ENCODE assay signal across 8 cellular contexts in the genomic region with DNA sequence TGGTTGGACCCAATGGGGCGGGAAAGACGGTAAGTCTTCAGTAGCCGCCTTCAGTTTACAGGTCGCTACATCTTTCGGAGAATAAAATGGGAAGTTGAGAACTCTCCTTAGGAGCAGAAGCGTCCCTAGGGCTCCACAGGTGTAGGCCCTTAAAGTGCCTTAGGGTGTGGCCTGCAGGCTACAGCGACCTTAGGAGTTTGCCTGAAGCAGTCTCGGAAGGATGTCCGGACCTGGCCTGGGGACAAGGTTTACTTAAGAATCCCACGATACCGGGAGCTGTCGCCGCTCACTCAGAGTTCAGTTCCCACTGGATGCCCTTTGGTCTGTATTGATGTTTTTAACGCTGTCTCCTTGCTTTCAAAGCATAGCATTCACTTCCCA. TPM values are rescaled to one million over a fixed set of nuclear protein-coding genes. Genes with fewer than 3 reads are reported as not detected.
A peak's percentile ranks its signal among the peaks of the same experiment; 100 is the strongest.
DNase-seq lines count a peak whose midpoint lies in the region; ATAC-seq, FAIRE-seq and TF ChIP-seq lines count a peak whose summit lies in the region.

No MANE protein-coding gene starts in this region.

- H3K36me3 Mint-ChIP-seq in activated T-helper 2 cell treated with anti-CD3 and anti-CD28 coated beads, Interferon-gamma antibody, Interleukin-2, Interleukin-4, amounts not matched to agents 10 μg/mL and 5 μg/mL and 100 μg/mL, durations not matched to agents 14 hours and 24 hours and 36 hours (ENCODE audit: low read depth), result peaks cover 20% of the 10 kb centered on the region

- 0% methylated on average over 14 of the region's 14 CpGs for whole genome bisulfite sequencing in pancreas, 2 donors

- FAIRE-seq in pancreas (lab: Jason Lieb, UNC), result no peak

- TF ChIP-seq CTCF in pancreas (IDR thresholded peaks at IDR 0.05), result no peak

- POLR2A ChIA-PET in HEK293T (lab: Yijun Ruan, JAX), result interaction anchor here (0.6 to 1.7 kb wide), 13 partner anchors 16 to 810 kb away, joined by 3 to 6 read pairs (median 5); a partner anchor contains a TSS

- peaks cover 0 to 15% (median 0%) of the 10 kb centered on the region in 3 donors for H3K4me1 ChIP-seq in pancreas

- DNase-seq in NCI-H524 (lab: John Stamatoyannopoulos, UW) (peak; percentile 5 to 42), NCI-H524 treated with DMSO at 0.1 percent for 48 hours (lab: John Stamatoyannopoulos, UW) (no peak), HEK293T (ENCODE audit: extremely low spot score) (peak; percentile 33), NCI-H345 (lab: John Stamatoyannopoulos, UW) (peak; percentile 17), glomerular visceral epithelial cell (ENCODE audit: extremely low spot score) (peak; percentile 49), pancreas (peak in 5 of 6 donors; percentile 13 to 61 (median 32)), dedifferentiated amniotic fluid mesenchymal stem cell (ENCODE audit: extremely low spot score) (no peak)
- DNase-seq in activated T-helper 2 cell treated with anti-CD3 and anti-CD28 coated beads, Interferon-gamma antibody, Interleukin-2, Interleukin-4, amounts not matched to agents 10 μg/mL and 5 μg/mL and 100 μg/mL, durations not matched to agents 14 hours and 24 hours and 36 hours (ENCODE audit: low spot score), result no peak

- H3K4me1 Mint-ChIP-seq in activated T-helper 2 cell treated with anti-CD3 and anti-CD28 coated beads, Interferon-gamma antibody, Interleukin-2, Interleukin-4, amounts not matched to agents 10 μg/mL and 5 μg/mL and 100 μg/mL, durations not matched to agents 14 hours and 24 hours and 36 hours (ENCODE audit: low read depth), result peaks cover 32% of the 10 kb centered on the region

- peak overlapping the region in 3 of 4 donors; percentile 74 to 82 (median 78) for H3K27ac ChIP-seq in pancreas

- intact Hi-C loops in activated T-helper 2 cell treated with anti-CD3 and anti-CD28 coated beads, Interferon-gamma antibody, Interleukin-2, Interleukin-4, amounts not matched to agents 10 μg/mL and 5 μg/mL and 100 μg/mL, durations not matched to agents 14 hours and 24 hours and 36 hours (cut with micrococcal nuclease), result loop anchor here (1.0 to 5.0 kb wide), 3 partner anchors 8 to 180 kb away; a partner anchor contains a TSS
- intact Hi-C loops in pancreas (cut with DNase I), result no loop called here

- peak; percentile 65 to 82 (median 72) for ATAC-seq in pancreas

- H3K27me3 ChIP-seq in pancreas, result no peaks in the 10 kb centered on the region

- H3K9me3 ChIP-seq in pancreas, result no peaks in the 10 kb centered on the region

- H3K27ac Mint-ChIP-seq in activated T-helper 2 cell treated with anti-CD3 and anti-CD28 coated beads, Interferon-gamma antibody, Interleukin-2, Interleukin-4, amounts not matched to agents 10 μg/mL and 5 μg/mL and 100 μg/mL, durations not matched to agents 14 hours and 24 hours and 36 hours, result peak overlapping the region; percentile 93

- no peaks in the 10 kb centered on the region for H3K27me3 Mint-ChIP-seq in activated T-helper 2 cell treated with anti-CD3 and anti-CD28 coated beads, Interferon-gamma antibody, Interleukin-2, Interleukin-4, amounts not matched to agents 10 μg/mL and 5 μg/mL and 100 μg/mL, durations not matched to agents 14 hours and 24 hours and 36 hours (ENCODE audit: low read depth)

- H3K4me3 Mint-ChIP-seq in activated T-helper 2 cell treated with anti-CD3 and anti-CD28 coated beads, Interferon-gamma antibody, Interleukin-2, Interleukin-4, amounts not matched to agents 10 μg/mL and 5 μg/mL and 100 μg/mL, durations not matched to agents 14 hours and 24 hours and 36 hours (ENCODE audit: low read depth), result peak overlapping the region; percentile 89

- CTCF ChIA-PET in HEK293T (lab: Yijun Ruan, JAX), result no interaction called here

- no peaks in the 10 kb centered on the region for H3K36me3 ChIP-seq in pancreas

- peak overlapping the region; percentile 44 to 88 (median 74) for H3K4me3 ChIP-seq in pancreas

- H3K9me3 Mint-ChIP-seq in activated T-helper 2 cell treated with anti-CD3 and anti-CD28 coated beads, Interferon-gamma antibody, Interleukin-2, Interleukin-4, amounts not matched to agents 10 μg/mL and 5 μg/mL and 100 μg/mL, durations not matched to agents 14 hours and 24 hours and 36 hours, result peaks cover 9% of the 10 kb centered on the region

TF ChIP-seq in HEK293T, 16 proteins besides CTCF, POLR2A, EP300 and RAD21:
- TF ChIP-seq FOXK2 (IDR thresholded peaks at IDR 0.05) (no peak), HDGF (IDR thresholded peaks at IDR 0.05; ENCODE audit: borderline replicate concordance) (no peak), FOXA1 (IDR thresholded peaks at IDR 0.05) (no peak), CTBP1 (IDR thresholded peaks at IDR 0.05; ENCODE audit: borderline replicate concordance) (no peak), SP1 (IDR thresholded peaks at IDR 0.05) (no peak), LEF1 (IDR thresholded peaks at IDR 0.05; ENCODE audit: borderline replicate concordance) (no peak), FOXM1 (IDR thresholded peaks at IDR 0.05; ENCODE audit: borderline replicate concordance) (no peak), ARNT (IDR thresholded peaks at IDR 0.05) (no peak), L3MBTL2 (conservative IDR thresholded peaks at IDR 0.05) (no peak)
- TF ChIP-seq, protein P1, sequence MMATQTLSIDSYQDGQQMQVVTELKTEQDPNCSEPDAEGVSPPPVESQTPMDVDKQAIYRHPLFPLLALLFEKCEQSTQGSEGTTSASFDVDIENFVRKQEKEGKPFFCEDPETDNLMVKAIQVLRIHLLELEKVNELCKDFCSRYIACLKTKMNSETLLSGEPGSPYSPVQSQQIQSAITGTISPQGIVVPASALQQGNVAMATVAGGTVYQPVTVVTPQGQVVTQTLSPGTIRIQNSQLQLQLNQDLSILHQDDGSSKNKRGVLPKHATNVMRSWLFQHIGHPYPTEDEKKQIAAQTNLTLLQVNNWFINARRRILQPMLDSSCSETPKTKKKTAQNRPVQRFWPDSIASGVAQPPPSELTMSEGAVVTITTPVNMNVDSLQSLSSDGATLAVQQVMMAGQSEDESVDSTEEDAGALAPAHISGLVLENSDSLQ (IDR thresholded peaks at IDR 0.05), result no peak

RNA-seq across cellular contexts. Expression of a gene that starts 0.6 kb away (rescaled TPM):
- 49.2 and 55.8 TPM in 2 replicates for total RNA-seq in activated T-helper 2 cell treated with anti-CD3 and anti-CD28 coated beads, Interferon-gamma antibody, Interleukin-2, Interleukin-4, amounts not matched to agents 10 μg/mL and 5 μg/mL and 100 μg/mL, durations not matched to agents 14 hours and 24 hours and 36 hours
- total RNA-seq in pancreas, result 10 to 100 TPM; 11.3 to 21.1 (median 17.1) TPM
- polyA plus RNA-seq in pancreas, result 1 to 10 TPM; 5.9 to 7.8 TPM

RNA-seq across cellular contexts. Expression of a gene that starts 14.1 kb away (rescaled TPM):
- 100.0 and 113 TPM in 2 replicates for total RNA-seq in activated T-helper 2 cell treated with anti-CD3 and anti-CD28 coated beads, Interferon-gamma antibody, Interleukin-2, Interleukin-4, amounts not matched to agents 10 μg/mL and 5 μg/mL and 100 μg/mL, durations not matched to agents 14 hours and 24 hours and 36 hours
- not detected for total RNA-seq in pancreas
- not detected for polyA plus RNA-seq in pancreas

Comparison
In these comparisons a context has a peak if more than half of its experiments do, and no peak if none do; other contexts are left out.
1. DNase-seq: peak in NCI-H524 (2 of 2), HEK293T (single experiment), NCI-H345 (single experiment), glomerular visceral epithelial cell (single experiment) and pancreas (5 of 6); none in NCI-H524 treated with DMSO at 0.1 percent for 48 hours (single experiment), activated T-helper 2 cell treated with anti-CD3 and anti-CD28 coated beads, Interferon-gamma antibody, Interleukin-2, Interleukin-4, amounts not matched to agents 10 μg/mL and 5 μg/mL and 100 μg/mL, durations not matched to agents 14 hours and 24 hours and 36 hours (single experiment) and dedifferentiated amniotic fluid mesenchymal stem cell (single experiment).
2. RNA of a gene that starts 14.1 kb away (total RNA-seq): 100.0 to 113 TPM in activated T-helper 2 cell treated with anti-CD3 and anti-CD28 coated beads, Interferon-gamma antibody, Interleukin-2, Interleukin-4, amounts not matched to agents 10 μg/mL and 5 μg/mL and 100 μg/mL, durations not matched to agents 14 hours and 24 hours and 36 hours; not detected in pancreas; every median in the first group is over 100 times any median in the second.